In genomic region chr15:60217161-60217560, GRCh38 we compare ENCODE assay signal across 10 cellular contexts.
"Had no signal": no experiment of that assay in that cellular context is flagged by ENCODE, and none has a peak within 500 bp of the region (broad histone marks: within the 10 kb centered on the region; RNA-seq: fewer than 3 reads in every experiment).

No MANE protein-coding gene starts in this region.

- H3K9ac ChIP-seq: GM23248 had no signal

- ATAC-seq: HCT116 had no signal

- H3K27ac Mint-ChIP-seq: H9, HFFc6 had no signal

- H3K9me3 Mint-ChIP-seq: H9, HFFc6 had no signal

- FAIRE-seq: H1, H54 had no signal

- H2AFZ ChIP-seq: GM23248 had no signal

- H3K4me3 Mint-ChIP-seq: H9, HFFc6 had no signal

- H3K27ac ChIP-seq: GM23248 had no signal

- H3K4me3 ChIP-seq: GM23248, HAP-1 had no signal

- H3K9me3 ChIP-seq: HAP-1 had no signal

- DNase-seq: GM23248, GOT3, H7, H9, HCEC 1CT, HFFc6 had no signal

- H3K4me1 ChIP-seq: HAP-1 had no signal

- H3K36me3 ChIP-seq: HAP-1 had no signal
